Comparison of ENCODE assay signal across 1 cellular context in the genomic region with DNA sequence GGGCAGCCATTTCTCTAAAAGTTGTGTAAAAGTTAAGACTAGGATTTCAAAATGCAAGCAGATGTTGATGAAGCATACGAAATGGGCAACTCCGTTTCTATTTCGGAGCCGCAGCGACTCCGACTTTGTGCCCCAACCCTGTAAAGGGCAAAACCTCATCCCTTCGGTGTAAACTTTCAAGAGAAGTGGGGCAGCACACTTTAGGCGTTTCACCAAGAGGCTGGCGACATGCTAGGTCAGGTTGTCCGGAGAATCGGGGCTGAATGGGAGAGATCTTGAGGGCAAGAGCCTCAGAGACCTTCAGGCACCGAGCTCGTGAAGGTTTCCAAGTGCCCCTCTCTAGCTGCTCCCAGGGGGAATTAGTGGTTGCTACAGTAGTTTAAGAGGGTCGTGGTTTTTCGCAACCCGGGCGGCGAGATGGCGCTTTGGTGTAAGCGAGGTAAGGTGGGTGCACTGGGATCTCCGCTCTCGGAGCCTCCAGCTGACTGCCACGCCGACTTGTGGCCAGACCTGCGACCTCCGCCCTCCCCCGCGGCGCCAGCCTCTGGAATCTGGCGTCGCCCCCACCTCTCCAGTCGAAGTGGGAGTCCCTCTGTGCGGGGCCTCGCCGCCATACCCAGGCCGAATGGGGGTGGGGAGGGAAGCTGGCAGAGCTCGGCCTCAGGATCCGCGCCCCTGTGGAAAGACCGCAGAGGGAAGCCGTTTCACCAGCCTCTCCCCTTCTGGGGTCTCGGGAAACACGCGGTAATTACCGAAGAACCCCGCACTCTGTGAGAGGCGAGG.
TF ChIP-seq lines count a peak whose summit lies in the region.

No MANE protein-coding gene starts in this region.

TF ChIP-seq in HepG2, 621 proteins besides CTCF, POLR2A, EP300 and RAD21 (continued from another document and continues in another):
- TF ChIP-seq, protein P1, sequence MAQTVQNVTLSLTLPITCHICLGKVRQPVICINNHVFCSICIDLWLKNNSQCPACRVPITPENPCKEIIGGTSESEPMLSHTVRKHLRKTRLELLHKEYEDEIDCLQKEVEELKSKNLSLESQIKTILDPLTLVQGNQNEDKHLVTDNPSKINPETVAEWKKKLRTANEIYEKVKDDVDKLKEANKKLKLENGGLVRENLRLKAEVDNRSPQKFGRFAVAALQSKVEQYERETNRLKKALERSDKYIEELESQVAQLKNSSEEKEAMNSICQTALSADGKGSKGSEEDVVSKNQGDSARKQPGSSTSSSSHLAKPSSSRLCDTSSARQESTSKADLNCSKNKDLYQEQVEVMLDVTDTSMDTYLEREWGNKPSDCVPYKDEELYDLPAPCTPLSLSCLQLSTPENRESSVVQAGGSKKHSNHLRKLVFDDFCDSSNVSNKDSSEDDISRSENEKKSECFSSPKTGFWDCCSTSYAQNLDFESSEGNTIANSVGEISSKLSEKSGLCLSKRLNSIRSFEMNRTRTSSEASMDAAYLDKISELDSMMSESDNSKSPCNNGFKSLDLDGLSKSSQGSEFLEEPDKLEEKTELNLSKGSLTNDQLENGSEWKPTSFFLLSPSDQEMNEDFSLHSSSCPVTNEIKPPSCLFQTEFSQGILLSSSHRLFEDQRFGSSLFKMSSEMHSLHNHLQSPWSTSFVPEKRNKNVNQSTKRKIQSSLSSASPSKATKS (CRISPR knock-in tag; IDR thresholded peaks at IDR 0.05): no peak
- TF ChIP-seq RBM22 (optimal IDR thresholded peaks at IDR 0.05; ENCODE audit: low read length) (peak; percentile 92), RARA (CRISPR knock-in tag; IDR thresholded peaks at IDR 0.05) (peak; percentile 45; the same call in 1 of the 2 replicates), ZNF678 (CRISPR knock-in tag; IDR thresholded peaks at IDR 0.05) (peak; percentile 96), ZNF747 (CRISPR knock-in tag; IDR thresholded peaks at IDR 0.05; ENCODE audit: borderline replicate concordance) (peak; percentile 79), BHLHE40 (IDR thresholded peaks at IDR 0.05; ENCODE audit: low read length) (peak; percentile 35), HOXA3 (CRISPR knock-in tag; IDR thresholded peaks at IDR 0.05) (no peak), NFYB (CRISPR knock-in tag; IDR thresholded peaks at IDR 0.05) (no peak), KDM5A (IDR thresholded peaks at IDR 0.05; ENCODE audit: borderline replicate concordance, low read length) (peak; percentile 65; the same call in 1 of the 2 replicates), ZFP36L2 (CRISPR knock-in tag; IDR thresholded peaks at IDR 0.05) (no peak; the same call in 1 of the 2 replicates), SMYD3 (CRISPR knock-in tag; IDR thresholded peaks at IDR 0.05) (no peak), MATR3 (CRISPR knock-in tag; IDR thresholded peaks at IDR 0.05) (no peak), ZNF75D (CRISPR knock-in tag; IDR thresholded peaks at IDR 0.05; ENCODE audit: borderline replicate concordance) (no peak), MYC (CRISPR knock-in tag; IDR thresholded peaks at IDR 0.05; ENCODE audit: borderline replicate concordance) (peak; percentile 89), TCF12 (IDR thresholded peaks at IDR 0.05) (no peak), TCF12 (CRISPR knock-in tag; IDR thresholded peaks at IDR 0.05) (peak; percentile 86; the same call in 1 of the 2 replicates), SP140L (CRISPR knock-in tag; IDR thresholded peaks at IDR 0.05; ENCODE audit: borderline replicate concordance) (no peak), ZNF589 (CRISPR knock-in tag; conservative IDR thresholded peaks at IDR 0.05) (no peak; the same call in 1 of the 2 replicates), ZSCAN12 (CRISPR knock-in tag; IDR thresholded peaks at IDR 0.05) (no peak; the same call in 1 of the 2 replicates), SIN3A (IDR thresholded peaks at IDR 0.05; ENCODE audit: borderline replicate concordance, low read depth, low read length) (peak; percentile 80; the same call in 1 of the 2 replicates), HDAC2 (CRISPR knock-in tag; IDR thresholded peaks at IDR 0.05) (peak; percentile 14; the same call in 1 of the 2 replicates)
- TF ChIP-seq, protein P2, sequence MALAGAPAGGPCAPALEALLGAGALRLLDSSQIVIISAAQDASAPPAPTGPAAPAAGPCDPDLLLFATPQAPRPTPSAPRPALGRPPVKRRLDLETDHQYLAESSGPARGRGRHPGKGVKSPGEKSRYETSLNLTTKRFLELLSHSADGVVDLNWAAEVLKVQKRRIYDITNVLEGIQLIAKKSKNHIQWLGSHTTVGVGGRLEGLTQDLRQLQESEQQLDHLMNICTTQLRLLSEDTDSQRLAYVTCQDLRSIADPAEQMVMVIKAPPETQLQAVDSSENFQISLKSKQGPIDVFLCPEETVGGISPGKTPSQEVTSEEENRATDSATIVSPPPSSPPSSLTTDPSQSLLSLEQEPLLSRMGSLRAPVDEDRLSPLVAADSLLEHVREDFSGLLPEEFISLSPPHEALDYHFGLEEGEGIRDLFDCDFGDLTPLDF (CRISPR knock-in tag; IDR thresholded peaks at IDR 0.05): no peak
- TF ChIP-seq, protein P3, sequence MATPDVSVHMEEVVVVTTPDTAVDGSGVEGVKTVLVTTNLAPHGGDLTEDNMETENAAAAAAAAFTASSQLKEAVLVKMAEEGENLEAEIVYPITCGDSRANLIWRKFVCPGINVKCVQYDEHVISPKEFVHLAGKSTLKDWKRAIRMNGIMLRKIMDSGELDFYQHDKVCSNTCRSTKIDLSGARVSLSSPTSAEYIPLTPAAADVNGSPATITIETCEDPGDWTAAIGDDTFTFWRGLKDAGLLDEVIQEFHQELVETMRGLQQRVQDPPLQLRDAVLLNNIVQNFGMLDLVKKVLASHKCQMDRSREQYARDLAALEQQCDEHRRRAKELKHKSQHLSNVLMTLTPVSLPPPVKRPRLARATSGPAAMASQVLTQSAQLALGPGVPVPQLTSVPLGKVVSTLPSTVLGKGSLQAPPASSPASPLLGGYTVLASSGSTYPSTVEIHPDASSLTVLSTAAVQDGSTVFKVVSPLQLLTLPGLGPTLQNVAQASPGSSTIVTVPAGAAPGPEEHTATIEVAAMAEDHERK (CRISPR knock-in tag; IDR thresholded peaks at IDR 0.05; ENCODE audit: low read depth): no peak
- TF ChIP-seq, protein P4, sequence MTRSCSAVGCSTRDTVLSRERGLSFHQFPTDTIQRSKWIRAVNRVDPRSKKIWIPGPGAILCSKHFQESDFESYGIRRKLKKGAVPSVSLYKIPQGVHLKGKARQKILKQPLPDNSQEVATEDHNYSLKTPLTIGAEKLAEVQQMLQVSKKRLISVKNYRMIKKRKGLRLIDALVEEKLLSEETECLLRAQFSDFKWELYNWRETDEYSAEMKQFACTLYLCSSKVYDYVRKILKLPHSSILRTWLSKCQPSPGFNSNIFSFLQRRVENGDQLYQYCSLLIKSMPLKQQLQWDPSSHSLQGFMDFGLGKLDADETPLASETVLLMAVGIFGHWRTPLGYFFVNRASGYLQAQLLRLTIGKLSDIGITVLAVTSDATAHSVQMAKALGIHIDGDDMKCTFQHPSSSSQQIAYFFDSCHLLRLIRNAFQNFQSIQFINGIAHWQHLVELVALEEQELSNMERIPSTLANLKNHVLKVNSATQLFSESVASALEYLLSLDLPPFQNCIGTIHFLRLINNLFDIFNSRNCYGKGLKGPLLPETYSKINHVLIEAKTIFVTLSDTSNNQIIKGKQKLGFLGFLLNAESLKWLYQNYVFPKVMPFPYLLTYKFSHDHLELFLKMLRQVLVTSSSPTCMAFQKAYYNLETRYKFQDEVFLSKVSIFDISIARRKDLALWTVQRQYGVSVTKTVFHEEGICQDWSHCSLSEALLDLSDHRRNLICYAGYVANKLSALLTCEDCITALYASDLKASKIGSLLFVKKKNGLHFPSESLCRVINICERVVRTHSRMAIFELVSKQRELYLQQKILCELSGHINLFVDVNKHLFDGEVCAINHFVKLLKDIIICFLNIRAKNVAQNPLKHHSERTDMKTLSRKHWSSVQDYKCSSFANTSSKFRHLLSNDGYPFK (CRISPR knock-in tag; IDR thresholded peaks at IDR 0.05; ENCODE audit: borderline replicate concordance): no peak
- TF ChIP-seq, protein P5, sequence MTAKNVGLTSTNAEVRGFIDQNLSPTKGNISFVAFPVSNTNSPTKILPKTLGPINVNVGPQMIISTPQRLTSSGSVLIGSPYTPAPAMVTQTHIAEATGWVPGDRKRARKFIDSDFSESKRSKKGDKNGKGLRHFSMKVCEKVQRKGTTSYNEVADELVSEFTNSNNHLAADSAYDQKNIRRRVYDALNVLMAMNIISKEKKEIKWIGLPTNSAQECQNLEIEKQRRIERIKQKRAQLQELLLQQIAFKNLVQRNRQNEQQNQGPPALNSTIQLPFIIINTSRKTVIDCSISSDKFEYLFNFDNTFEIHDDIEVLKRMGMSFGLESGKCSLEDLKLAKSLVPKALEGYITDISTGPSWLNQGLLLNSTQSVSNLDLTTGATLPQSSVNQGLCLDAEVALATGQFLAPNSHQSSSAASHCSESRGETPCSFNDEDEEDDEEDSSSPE (CRISPR knock-in tag; IDR thresholded peaks at IDR 0.05): no peak
- TF ChIP-seq, protein P6, sequence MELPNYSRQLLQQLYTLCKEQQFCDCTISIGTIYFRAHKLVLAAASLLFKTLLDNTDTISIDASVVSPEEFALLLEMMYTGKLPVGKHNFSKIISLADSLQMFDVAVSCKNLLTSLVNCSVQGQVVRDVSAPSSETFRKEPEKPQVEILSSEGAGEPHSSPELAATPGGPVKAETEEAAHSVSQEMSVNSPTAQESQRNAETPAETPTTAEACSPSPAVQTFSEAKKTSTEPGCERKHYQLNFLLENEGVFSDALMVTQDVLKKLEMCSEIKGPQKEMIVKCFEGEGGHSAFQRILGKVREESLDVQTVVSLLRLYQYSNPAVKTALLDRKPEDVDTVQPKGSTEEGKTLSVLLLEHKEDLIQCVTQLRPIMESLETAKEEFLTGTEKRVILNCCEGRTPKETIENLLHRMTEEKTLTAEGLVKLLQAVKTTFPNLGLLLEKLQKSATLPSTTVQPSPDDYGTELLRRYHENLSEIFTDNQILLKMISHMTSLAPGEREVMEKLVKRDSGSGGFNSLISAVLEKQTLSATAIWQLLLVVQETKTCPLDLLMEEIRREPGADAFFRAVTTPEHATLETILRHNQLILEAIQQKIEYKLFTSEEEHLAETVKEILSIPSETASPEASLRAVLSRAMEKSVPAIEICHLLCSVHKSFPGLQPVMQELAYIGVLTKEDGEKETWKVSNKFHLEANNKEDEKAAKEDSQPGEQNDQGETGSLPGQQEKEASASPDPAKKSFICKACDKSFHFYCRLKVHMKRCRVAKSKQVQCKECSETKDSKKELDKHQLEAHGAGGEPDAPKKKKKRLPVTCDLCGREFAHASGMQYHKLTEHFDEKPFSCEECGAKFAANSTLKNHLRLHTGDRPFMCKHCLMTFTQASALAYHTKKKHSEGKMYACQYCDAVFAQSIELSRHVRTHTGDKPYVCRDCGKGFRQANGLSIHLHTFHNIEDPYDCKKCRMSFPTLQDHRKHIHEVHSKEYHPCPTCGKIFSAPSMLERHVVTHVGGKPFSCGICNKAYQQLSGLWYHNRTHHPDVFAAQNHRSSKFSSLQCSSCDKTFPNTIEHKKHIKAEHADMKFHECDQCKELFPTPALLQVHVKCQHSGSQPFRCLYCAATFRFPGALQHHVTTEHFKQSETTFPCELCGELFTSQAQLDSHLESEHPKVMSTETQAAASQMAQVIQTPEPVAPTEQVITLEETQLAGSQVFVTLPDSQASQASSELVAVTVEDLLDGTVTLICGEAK (IDR thresholded peaks at IDR 0.05): no peak
- TF ChIP-seq, protein P6 (CRISPR knock-in tag; IDR thresholded peaks at IDR 0.05): no peak; the same call in 1 of the 2 replicates
- TF ChIP-seq, protein P7, sequence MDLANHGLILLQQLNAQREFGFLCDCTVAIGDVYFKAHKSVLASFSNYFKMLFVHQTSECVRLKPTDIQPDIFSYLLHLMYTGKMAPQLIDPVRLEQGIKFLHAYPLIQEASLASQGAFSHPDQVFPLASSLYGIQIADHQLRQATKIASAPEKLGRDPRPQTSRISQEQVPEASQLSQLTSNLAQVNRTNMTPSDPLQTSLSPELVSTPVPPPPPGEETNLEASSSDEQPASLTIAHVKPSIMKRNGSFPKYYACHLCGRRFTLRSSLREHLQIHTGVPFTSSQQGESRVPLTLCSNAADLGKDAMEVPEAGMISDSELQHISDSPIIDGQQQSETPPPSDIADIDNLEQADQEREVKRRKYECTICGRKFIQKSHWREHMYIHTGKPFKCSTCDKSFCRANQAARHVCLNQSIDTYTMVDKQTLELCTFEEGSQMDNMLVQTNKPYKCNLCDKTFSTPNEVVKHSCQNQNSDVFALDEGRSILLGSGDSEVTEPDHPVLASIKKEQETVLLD (CRISPR knock-in tag; IDR thresholded peaks at IDR 0.05; ENCODE audit: low read depth): 0 out of 2 replicates have a peak, but pooled peaks have one; percentile 51
- TF ChIP-seq, protein P8, sequence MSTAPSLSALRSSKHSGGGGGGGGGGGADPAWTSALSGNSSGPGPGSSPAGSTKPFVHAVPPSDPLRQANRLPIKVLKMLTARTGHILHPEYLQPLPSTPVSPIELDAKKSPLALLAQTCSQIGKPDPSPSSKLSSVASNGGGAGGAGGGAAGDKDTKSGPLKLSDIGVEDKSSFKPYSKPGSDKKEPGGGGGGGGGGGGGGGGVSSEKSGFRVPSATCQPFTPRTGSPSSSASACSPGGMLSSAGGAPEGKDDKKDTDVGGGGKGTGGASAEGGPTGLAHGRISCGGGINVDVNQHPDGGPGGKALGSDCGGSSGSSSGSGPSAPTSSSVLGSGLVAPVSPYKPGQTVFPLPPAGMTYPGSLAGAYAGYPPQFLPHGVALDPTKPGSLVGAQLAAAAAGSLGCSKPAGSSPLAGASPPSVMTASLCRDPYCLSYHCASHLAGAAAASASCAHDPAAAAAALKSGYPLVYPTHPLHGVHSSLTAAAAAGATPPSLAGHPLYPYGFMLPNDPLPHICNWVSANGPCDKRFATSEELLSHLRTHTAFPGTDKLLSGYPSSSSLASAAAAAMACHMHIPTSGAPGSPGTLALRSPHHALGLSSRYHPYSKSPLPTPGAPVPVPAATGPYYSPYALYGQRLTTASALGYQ (CRISPR knock-in tag; IDR thresholded peaks at IDR 0.05): no peak; the same call in 1 of the 2 replicates
